Comparison of ENCODE assay signal across 19 cellular contexts in the genomic region with DNA sequence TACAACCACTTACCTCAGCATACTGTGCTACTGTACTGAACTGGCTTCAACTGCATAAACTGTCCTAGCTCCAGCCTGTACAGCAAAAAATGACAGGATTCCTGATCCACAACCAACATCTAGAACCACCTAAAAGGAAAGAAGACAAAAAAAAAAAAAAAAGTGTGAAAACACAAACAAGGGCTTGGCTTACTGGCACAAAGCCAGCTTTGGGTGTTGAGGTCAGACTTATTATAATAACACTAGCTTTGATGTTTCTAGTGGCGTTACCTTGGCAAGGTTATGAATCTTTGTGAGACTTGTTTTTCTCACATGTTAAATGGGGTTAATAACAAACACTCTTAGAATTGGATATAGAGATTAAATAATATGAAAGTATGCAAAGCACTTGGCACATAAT.
DNase-seq lines count a peak whose midpoint lies in the region; TF ChIP-seq lines count a peak whose summit lies in the region.
"Had no signal": no experiment of that assay in that cellular context is flagged by ENCODE, and none has a peak within 500 bp of the region (broad histone marks: within the 10 kb centered on the region; RNA-seq: fewer than 3 reads in every experiment).

No MANE protein-coding gene starts in this region.

- no peak overlapping the region for H3K4me3 ChIP-seq in HEK293 (ENCODE audit: low read depth, low read length)
- H3K4me3 ChIP-seq: GM12878 had no signal

- H3K27me3 Mint-ChIP-seq in immature natural killer cell (ENCODE audit: low read depth in 3 of 3) (peaks cover 0 to 5% (median 0%) of the 10 kb centered on the region in 3 donors), glutamatergic neuron (ENCODE audit: unreplicated experiment) (no peaks in the 10 kb centered on the region)

- H3K27ac Mint-ChIP-seq in immature natural killer cell (peak overlapping the region in 3 of 6 donors; percentile 4 to 69 (median 20)), glutamatergic neuron (ENCODE audit: unreplicated experiment) (no peak overlapping the region)

- H3K4me3 Mint-ChIP-seq in immature natural killer cell (peak overlapping the region in 4 of 5 donors; percentile 44 to 66 (median 63)), glutamatergic neuron (ENCODE audit: unreplicated experiment) (no peak overlapping the region)

- peak; percentile 69 for DNase-seq in NCI-H748 (lab: John Stamatoyannopoulos, UW; ENCODE audit: unreplicated experiment)
- DNase-seq in NCI-H748 treated with DMSO at 0.1 percent for 48 hours (lab: John Stamatoyannopoulos, UW) = no peak
- DNase-seq in NCI-H2029 (lab: John Stamatoyannopoulos, UW) = peak; percentile 22
- DNase-seq in immature natural killer cell = peak; percentile 38 to 48 (median 48)
- no peak for DNase-seq in NCI-H1092 (lab: John Stamatoyannopoulos, UW)
- DNase-seq in glutamatergic neuron = no peak
- DNase-seq: C1 segment of cervical spinal cord, EL, H7, IMR-90, Karpas-422, MM.1S, NCI-H1092 treated with DMSO at 0.1 percent for 48 hours, NCI-H1694, NCI-H524, Right ventricle myocardium superior, SW 1271 had no signal

- H3K4me1 Mint-ChIP-seq in immature natural killer cell (peaks cover 43 to 55% of the 10 kb centered on the region in 2 donors), glutamatergic neuron (ENCODE audit: low read depth, unreplicated experiment) (no peaks in the 10 kb centered on the region)

- no peak for TF ChIP-seq CTCF in HEK293 (tag by site-specific recombination; IDR thresholded peaks at IDR 0.05)
- TF ChIP-seq CTCF in glutamatergic neuron (IDR thresholded peaks at IDR 0.05; ENCODE audit: partially characterized antibody, unreplicated experiment) = no peak

- POLR2A ChIA-PET in HEK293 (lab: Yijun Ruan, JAX) = interaction anchor here (0.7 kb wide), 1 partner anchor 1728 kb away, joined by 4 read pairs; no protein-coding TSS in a partner anchor

- CTCF ChIA-PET in HEK293 (lab: Yijun Ruan, JAX) = interaction anchor here (1.7 kb wide), 1 partner anchor 134 kb away, joined by 4 read pairs; no protein-coding TSS in a partner anchor

- H3K36me3 Mint-ChIP-seq in immature natural killer cell = no peaks in the 10 kb centered on the region
- no peaks in the 10 kb centered on the region for H3K36me3 Mint-ChIP-seq in glutamatergic neuron (ENCODE audit: unreplicated experiment)

- no peak overlapping the region for H3K27ac ChIP-seq in HEK293 (ENCODE audit: extremely low read depth, low read depth, low read length)

- H3K9me3 Mint-ChIP-seq in immature natural killer cell = peaks cover 0 to 7% (median 0%) of the 10 kb centered on the region in 6 donors
- no peaks in the 10 kb centered on the region for H3K9me3 Mint-ChIP-seq in glutamatergic neuron (ENCODE audit: unreplicated experiment)

- no peaks in the 10 kb centered on the region for H3K4me1 ChIP-seq in HEK293 (ENCODE audit: control insufficient read depth, insufficient read depth, low read length)

- no peaks in the 10 kb centered on the region for H3K9me3 ChIP-seq in HEK293 (ENCODE audit: control insufficient read depth, insufficient read depth, low read depth, low read length)

- H3K36me3 ChIP-seq in HEK293 (ENCODE audit: control insufficient read depth in 2 of 2, insufficient read depth in 1 of 2, low read length in 2 of 2) = no peaks in the 10 kb centered on the region

TF ChIP-seq in HEK293, 187 proteins besides CTCF, POLR2A, EP300 and RAD21:
- TF ChIP-seq ZNF514 (tag by site-specific recombination; IDR thresholded peaks at IDR 0.05) = no peak
- TF ChIP-seq, protein P1, sequence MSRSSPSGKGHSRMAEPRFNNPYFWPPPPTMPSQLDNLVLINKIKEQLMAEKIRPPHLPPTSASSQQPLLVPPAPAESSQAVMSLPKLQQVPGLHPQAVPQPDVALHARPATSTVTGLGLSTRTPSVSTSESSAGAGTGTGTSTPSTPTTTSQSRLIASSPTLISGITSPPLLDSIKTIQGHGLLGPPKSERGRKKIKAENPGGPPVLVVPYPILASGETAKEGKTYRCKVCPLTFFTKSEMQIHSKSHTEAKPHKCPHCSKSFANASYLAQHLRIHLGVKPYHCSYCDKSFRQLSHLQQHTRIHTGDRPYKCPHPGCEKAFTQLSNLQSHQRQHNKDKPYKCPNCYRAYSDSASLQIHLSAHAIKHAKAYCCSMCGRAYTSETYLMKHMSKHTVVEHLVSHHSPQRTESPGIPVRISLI (tag by site-specific recombination; IDR thresholded peaks at IDR 0.05) = 0 out of 2 replicates have a peak, but pooled peaks have one; percentile 18
TF ChIP-seq in HEK293: peak in this region for 1.

Comparison
In these comparisons a context has a peak if more than half of its experiments do, and no peak if none do; other contexts are left out.
1. DNase-seq: peak in NCI-H748 (single experiment), NCI-H2029 (single experiment) and immature natural killer cell (3 of 3); none in NCI-H748 treated with DMSO at 0.1 percent for 48 hours (single experiment), NCI-H1092 (single experiment) and glutamatergic neuron (single experiment).